8 cellular contexts compared by ENCODE assay signal in the genomic region with DNA sequence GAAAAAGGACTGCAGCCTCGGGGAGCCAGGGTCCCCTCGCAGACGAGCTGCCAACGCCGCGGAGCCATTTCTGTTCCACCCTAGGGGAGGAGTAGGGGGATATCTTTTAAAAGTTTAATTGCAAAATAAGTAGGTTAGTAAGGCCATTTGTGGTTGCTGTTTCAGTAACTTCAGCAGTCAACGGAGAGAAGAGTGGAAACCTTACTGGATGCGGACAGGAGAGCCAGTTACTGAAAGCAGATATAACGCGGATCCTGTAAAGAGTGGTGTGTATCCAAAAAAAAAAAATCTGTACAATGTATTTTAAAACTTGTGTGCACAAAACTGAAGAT. TPM values are rescaled to one million over a fixed set of nuclear protein-coding genes. Genes with fewer than 3 reads are reported as not detected.
DNase-seq lines count a peak whose midpoint lies in the region; ATAC-seq and TF ChIP-seq lines count a peak whose summit lies in the region.

No MANE protein-coding gene starts in this region.

- intact Hi-C loops in left ventricle myocardium inferior (cut with micrococcal nuclease) (loop anchor here (5.0 to 10.0 kb wide), 2 partner anchors 96 to 418 kb away; no protein-coding TSS in a partner anchor), left cardiac atrium (cut with DNase I) (loop anchor here (5.0 to 10.0 kb wide), 4 partner anchors 261 to 762 kb away; no protein-coding TSS in a partner anchor)

- ATAC-seq in left cardiac atrium (no peak), memory B cell (ENCODE audit: low read depth) (no peak), GM18505 (IDR thresholded peaks at IDR 0.05; ENCODE audit: unreplicated experiment) (no peak), HG02588 (IDR thresholded peaks at IDR 0.05; ENCODE audit: unreplicated experiment) (no peak)

- in situ Hi-C loops in astrocyte of the cerebellum (cut with HindIII; ENCODE audit: low sequenced_read_pairs): no loop called here

- H3K36me3 ChIP-seq in left ventricle myocardium inferior: peaks cover 30% of the 10 kb centered on the region

- H3K4me3 Mint-ChIP-seq in memory B cell: peak overlapping the region; percentile 100

- H3K4me3 ChIP-seq in left ventricle myocardium inferior (peak overlapping the region; percentile 97), astrocyte of the cerebellum (ENCODE audit: low read depth, low read length) (peak overlapping the region; percentile 60)

- no peaks in the 10 kb centered on the region for H3K9me3 ChIP-seq in left ventricle myocardium inferior (replicated peaks)

- H3K27me3 ChIP-seq in left ventricle myocardium inferior (ENCODE audit: low read depth): no peaks in the 10 kb centered on the region

- H3K36me3 Mint-ChIP-seq in memory B cell: peaks cover 42% of the 10 kb centered on the region

- no peak for DNase-seq in left ventricle myocardium inferior
- DNase-seq in left cardiac atrium: no peak
- DNase-seq in astrocyte of the cerebellum (ENCODE audit: low read depth): no peak
- no peak for DNase-seq in memory B cell (ENCODE audit: low spot score in 2 of 2)
- DNase-seq in occipital lobe (lab: John Stamatoyannopoulos, UW): no peak
- no peak for DNase-seq in NCI-H1417 (lab: John Stamatoyannopoulos, UW)

- no peaks in the 10 kb centered on the region for H3K9me3 Mint-ChIP-seq in memory B cell

- H3K27me3 Mint-ChIP-seq in memory B cell: no peaks in the 10 kb centered on the region

- peak overlapping the region; percentile 98 for H3K27ac ChIP-seq in left ventricle myocardium inferior (replicated peaks)

- H3K4me1 Mint-ChIP-seq in memory B cell: peaks cover 25% of the 10 kb centered on the region

- TF ChIP-seq POLR2A in GM18505 (IDR thresholded peaks at IDR 0.05; ENCODE audit: borderline replicate concordance, extremely low read depth, insufficient read depth, insufficient read length): no peak

- peaks cover 55% of the 10 kb centered on the region for H3K4me1 ChIP-seq in left ventricle myocardium inferior

- TF ChIP-seq CTCF in left ventricle myocardium inferior (IDR thresholded peaks at IDR 0.05; ENCODE audit: borderline replicate concordance) (peak; percentile 14), astrocyte of the cerebellum (IDR thresholded peaks at IDR 0.05; ENCODE audit: low read depth, low read length, missing control alignments) (no peak)

- H3K27ac Mint-ChIP-seq in memory B cell: peak overlapping the region; percentile 100

RNA-seq across cellular contexts. Expression of gene BTG1, which starts 0.8 kb away (rescaled TPM):
- total RNA-seq in left ventricle myocardium inferior: 79.4 TPM
- total RNA-seq in left cardiac atrium: 100 to 1,000 TPM; 121 to 152 TPM
- total RNA-seq in occipital lobe: 22.8 TPM
